Comparison of ENCODE assay signal across 1 cellular context in genomic region chr2:38742797-38743559, GRCh38.
TF ChIP-seq lines count a peak whose summit lies in the region.

No MANE protein-coding gene starts in this region.

TF ChIP-seq in K562, 482 proteins besides CTCF, POLR2A, EP300 and RAD21 (continues in another document):
- TF ChIP-seq, protein P1, sequence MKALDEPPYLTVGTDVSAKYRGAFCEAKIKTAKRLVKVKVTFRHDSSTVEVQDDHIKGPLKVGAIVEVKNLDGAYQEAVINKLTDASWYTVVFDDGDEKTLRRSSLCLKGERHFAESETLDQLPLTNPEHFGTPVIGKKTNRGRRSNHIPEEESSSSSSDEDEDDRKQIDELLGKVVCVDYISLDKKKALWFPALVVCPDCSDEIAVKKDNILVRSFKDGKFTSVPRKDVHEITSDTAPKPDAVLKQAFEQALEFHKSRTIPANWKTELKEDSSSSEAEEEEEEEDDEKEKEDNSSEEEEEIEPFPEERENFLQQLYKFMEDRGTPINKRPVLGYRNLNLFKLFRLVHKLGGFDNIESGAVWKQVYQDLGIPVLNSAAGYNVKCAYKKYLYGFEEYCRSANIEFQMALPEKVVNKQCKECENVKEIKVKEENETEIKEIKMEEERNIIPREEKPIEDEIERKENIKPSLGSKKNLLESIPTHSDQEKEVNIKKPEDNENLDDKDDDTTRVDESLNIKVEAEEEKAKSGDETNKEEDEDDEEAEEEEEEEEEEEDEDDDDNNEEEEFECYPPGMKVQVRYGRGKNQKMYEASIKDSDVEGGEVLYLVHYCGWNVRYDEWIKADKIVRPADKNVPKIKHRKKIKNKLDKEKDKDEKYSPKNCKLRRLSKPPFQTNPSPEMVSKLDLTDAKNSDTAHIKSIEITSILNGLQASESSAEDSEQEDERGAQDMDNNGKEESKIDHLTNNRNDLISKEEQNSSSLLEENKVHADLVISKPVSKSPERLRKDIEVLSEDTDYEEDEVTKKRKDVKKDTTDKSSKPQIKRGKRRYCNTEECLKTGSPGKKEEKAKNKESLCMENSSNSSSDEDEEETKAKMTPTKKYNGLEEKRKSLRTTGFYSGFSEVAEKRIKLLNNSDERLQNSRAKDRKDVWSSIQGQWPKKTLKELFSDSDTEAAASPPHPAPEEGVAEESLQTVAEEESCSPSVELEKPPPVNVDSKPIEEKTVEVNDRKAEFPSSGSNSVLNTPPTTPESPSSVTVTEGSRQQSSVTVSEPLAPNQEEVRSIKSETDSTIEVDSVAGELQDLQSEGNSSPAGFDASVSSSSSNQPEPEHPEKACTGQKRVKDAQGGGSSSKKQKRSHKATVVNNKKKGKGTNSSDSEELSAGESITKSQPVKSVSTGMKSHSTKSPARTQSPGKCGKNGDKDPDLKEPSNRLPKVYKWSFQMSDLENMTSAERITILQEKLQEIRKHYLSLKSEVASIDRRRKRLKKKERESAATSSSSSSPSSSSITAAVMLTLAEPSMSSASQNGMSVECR (CRISPR knock-in tag; IDR thresholded peaks at IDR 0.05) = no peak
- TF ChIP-seq MAFG (tag; conservative IDR thresholded peaks at IDR 0.05) (peak; percentile 49), ILK (tag; IDR thresholded peaks at IDR 0.05; ENCODE audit: borderline replicate concordance, low read depth) (no peak), E2F8 (IDR thresholded peaks at IDR 0.05; ENCODE audit: low read depth, partially characterized antibody) (no peak), GTF2A2 (tag; IDR thresholded peaks at IDR 0.05) (no peak), TFE3 (CRISPR knock-in tag; IDR thresholded peaks at IDR 0.05) (no peak), CBFB (CRISPR knock-in tag; IDR thresholded peaks at IDR 0.05) (no peak), HNRNPK (IDR thresholded peaks at IDR 0.05; ENCODE audit: low read depth, low read length, poor library complexity, severe bottlenecking) (no peak), NCOA4 (IDR thresholded peaks at IDR 0.05; ENCODE audit: partially characterized antibody) (no peak), CBX2 (IDR thresholded peaks at IDR 0.05; ENCODE audit: insufficient read depth, low read length, poor library complexity, severe bottlenecking) (no peak), SUPT5H (IDR thresholded peaks at IDR 0.05) (0 out of 2 replicates have a peak, but pooled peaks have one; percentile 43), BRCA1 (IDR thresholded peaks at IDR 0.05) (no peak), BRCA1 (CRISPR knock-in tag; IDR thresholded peaks at IDR 0.05) (no peak), RCOR1 (IDR thresholded peaks at IDR 0.05; ENCODE audit: borderline replicate concordance in 1 of 2, low read depth in 2 of 2, low read length in 2 of 2) (0 out of 4 replicates have a peak, but pooled peaks of 1 of the 2 experiments have one; percentile 4), FOXM1 (IDR thresholded peaks at IDR 0.05; ENCODE audit: low read depth) (no peak), FOXM1 (CRISPR knock-in tag; IDR thresholded peaks at IDR 0.05; ENCODE audit: low read depth) (0 out of 2 replicates have a peak, but pooled peaks have one; percentile 60), ZNF316 (IDR thresholded peaks at IDR 0.05) (peak; percentile 78), ZBTB8A (IDR thresholded peaks at IDR 0.05; ENCODE audit: partially characterized antibody) (no peak), ZHX1 (conservative IDR thresholded peaks at IDR 0.05; ENCODE audit: low read length) (no peak), NFXL1 (CRISPR knock-in tag; IDR thresholded peaks at IDR 0.05) (no peak), MAFF (IDR thresholded peaks at IDR 0.05; ENCODE audit: low read length) (peak; percentile 3; the same call in 1 of the 2 replicates), C11orf30 (IDR thresholded peaks at IDR 0.05; ENCODE audit: low read depth) (peak; percentile 55), ZNF445 (CRISPR knock-in tag; IDR thresholded peaks at IDR 0.05; ENCODE audit: low read depth) (no peak), KDM1A (IDR thresholded peaks at IDR 0.05) (peak; percentile 76 to 82; a peak in 2 of 4 replicates), SAFB2 (IDR thresholded peaks at IDR 0.05; ENCODE audit: borderline replicate concordance, low read depth, low read length, severe bottlenecking) (no peak), POLR2B (IDR thresholded peaks at IDR 0.05; ENCODE audit: low read depth, partially characterized antibody) (peak; percentile 54), RBFOX2 (IDR thresholded peaks at IDR 0.05; ENCODE audit: low read depth, low read length) (peak; percentile 41), EGR1 (conservative IDR thresholded peaks at IDR 0.05) (no peak), ZNF431 (CRISPR knock-in tag; IDR thresholded peaks at IDR 0.05) (no peak), ZFX (CRISPR knock-in tag; IDR thresholded peaks at IDR 0.05) (no peak), XRCC4 (IDR thresholded peaks at IDR 0.05; ENCODE audit: extremely low read depth, insufficient read depth, insufficient read length) (no peak), MAFK (IDR thresholded peaks at IDR 0.05; ENCODE audit: low read length) (0 out of 2 replicates have a peak, but pooled peaks have one; percentile 25), SNRNP70 (optimal IDR thresholded peaks at IDR 0.05; ENCODE audit: low read depth, low read length) (no peak), ZBTB12 (CRISPR knock-in tag; IDR thresholded peaks at IDR 0.05) (no peak), PHF8 (IDR thresholded peaks at IDR 0.05; ENCODE audit: borderline replicate concordance, low read length) (no peak), FOXK1 (CRISPR knock-in tag; IDR thresholded peaks at IDR 0.05; ENCODE audit: borderline replicate concordance) (no peak), TAF9B (IDR thresholded peaks at IDR 0.05; ENCODE audit: partially characterized antibody) (no peak), MIER1 (IDR thresholded peaks at IDR 0.05; ENCODE audit: low read depth) (no peak), ZNF24 (IDR thresholded peaks at IDR 0.05) (no peak), KLF6 (CRISPR knock-in tag; IDR thresholded peaks at IDR 0.05; ENCODE audit: borderline replicate concordance) (no peak), MECOM (CRISPR knock-in tag; IDR thresholded peaks at IDR 0.05) (no peak), POLR2AphosphoS5 (IDR thresholded peaks at IDR 0.05; ENCODE audit: control insufficient read depth, insufficient read depth, low read depth, low read length) (peak; percentile 71), TAF7 (tag; IDR thresholded peaks at IDR 0.05) (no peak)
- TF ChIP-seq, protein P2, sequence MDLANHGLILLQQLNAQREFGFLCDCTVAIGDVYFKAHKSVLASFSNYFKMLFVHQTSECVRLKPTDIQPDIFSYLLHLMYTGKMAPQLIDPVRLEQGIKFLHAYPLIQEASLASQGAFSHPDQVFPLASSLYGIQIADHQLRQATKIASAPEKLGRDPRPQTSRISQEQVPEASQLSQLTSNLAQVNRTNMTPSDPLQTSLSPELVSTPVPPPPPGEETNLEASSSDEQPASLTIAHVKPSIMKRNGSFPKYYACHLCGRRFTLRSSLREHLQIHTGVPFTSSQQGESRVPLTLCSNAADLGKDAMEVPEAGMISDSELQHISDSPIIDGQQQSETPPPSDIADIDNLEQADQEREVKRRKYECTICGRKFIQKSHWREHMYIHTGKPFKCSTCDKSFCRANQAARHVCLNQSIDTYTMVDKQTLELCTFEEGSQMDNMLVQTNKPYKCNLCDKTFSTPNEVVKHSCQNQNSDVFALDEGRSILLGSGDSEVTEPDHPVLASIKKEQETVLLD (IDR thresholded peaks at IDR 0.05) = no peak
- TF ChIP-seq, protein P3, sequence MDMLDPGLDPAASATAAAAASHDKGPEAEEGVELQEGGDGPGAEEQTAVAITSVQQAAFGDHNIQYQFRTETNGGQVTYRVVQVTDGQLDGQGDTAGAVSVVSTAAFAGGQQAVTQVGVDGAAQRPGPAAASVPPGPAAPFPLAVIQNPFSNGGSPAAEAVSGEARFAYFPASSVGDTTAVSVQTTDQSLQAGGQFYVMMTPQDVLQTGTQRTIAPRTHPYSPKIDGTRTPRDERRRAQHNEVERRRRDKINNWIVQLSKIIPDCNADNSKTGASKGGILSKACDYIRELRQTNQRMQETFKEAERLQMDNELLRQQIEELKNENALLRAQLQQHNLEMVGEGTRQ (CRISPR knock-in tag; IDR thresholded peaks at IDR 0.05) = no peak
- TF ChIP-seq, protein P4, sequence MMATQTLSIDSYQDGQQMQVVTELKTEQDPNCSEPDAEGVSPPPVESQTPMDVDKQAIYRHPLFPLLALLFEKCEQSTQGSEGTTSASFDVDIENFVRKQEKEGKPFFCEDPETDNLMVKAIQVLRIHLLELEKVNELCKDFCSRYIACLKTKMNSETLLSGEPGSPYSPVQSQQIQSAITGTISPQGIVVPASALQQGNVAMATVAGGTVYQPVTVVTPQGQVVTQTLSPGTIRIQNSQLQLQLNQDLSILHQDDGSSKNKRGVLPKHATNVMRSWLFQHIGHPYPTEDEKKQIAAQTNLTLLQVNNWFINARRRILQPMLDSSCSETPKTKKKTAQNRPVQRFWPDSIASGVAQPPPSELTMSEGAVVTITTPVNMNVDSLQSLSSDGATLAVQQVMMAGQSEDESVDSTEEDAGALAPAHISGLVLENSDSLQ (IDR thresholded peaks at IDR 0.05) = no peak
- TF ChIP-seq, protein P5, sequence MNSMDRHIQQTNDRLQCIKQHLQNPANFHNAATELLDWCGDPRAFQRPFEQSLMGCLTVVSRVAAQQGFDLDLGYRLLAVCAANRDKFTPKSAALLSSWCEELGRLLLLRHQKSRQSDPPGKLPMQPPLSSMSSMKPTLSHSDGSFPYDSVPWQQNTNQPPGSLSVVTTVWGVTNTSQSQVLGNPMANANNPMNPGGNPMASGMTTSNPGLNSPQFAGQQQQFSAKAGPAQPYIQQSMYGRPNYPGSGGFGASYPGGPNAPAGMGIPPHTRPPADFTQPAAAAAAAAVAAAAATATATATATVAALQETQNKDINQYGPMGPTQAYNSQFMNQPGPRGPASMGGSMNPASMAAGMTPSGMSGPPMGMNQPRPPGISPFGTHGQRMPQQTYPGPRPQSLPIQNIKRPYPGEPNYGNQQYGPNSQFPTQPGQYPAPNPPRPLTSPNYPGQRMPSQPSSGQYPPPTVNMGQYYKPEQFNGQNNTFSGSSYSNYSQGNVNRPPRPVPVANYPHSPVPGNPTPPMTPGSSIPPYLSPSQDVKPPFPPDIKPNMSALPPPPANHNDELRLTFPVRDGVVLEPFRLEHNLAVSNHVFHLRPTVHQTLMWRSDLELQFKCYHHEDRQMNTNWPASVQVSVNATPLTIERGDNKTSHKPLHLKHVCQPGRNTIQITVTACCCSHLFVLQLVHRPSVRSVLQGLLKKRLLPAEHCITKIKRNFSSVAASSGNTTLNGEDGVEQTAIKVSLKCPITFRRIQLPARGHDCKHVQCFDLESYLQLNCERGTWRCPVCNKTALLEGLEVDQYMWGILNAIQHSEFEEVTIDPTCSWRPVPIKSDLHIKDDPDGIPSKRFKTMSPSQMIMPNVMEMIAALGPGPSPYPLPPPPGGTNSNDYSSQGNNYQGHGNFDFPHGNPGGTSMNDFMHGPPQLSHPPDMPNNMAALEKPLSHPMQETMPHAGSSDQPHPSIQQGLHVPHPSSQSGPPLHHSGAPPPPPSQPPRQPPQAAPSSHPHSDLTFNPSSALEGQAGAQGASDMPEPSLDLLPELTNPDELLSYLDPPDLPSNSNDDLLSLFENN (IDR thresholded peaks at IDR 0.05; ENCODE audit: low read depth in 2 of 2, low read length in 2 of 2) = peak in 1 of 2 experiments; percentile 24; a peak in 1 of 4 replicates
